19 cellular contexts compared by ENCODE assay signal in genomic region chr3:66425566-66425965, GRCh38.
DNase-seq lines count a peak whose midpoint lies in the region; TF ChIP-seq lines count a peak whose summit lies in the region.
"Had no signal": no experiment of that assay in that cellular context is flagged by ENCODE, and none has a peak within 500 bp of the region (broad histone marks: within the 10 kb centered on the region; RNA-seq: fewer than 3 reads in every experiment).

No MANE protein-coding gene starts in this region.

- H3K9me3 ChIP-seq in neural progenitor cell (ENCODE audit: low read depth) (peaks cover 4% of the 10 kb centered on the region), tibial artery (no peaks in the 10 kb centered on the region)

- no peaks in the 10 kb centered on the region for H3K9me3 Mint-ChIP-seq in activated naive CD4-positive, alpha-beta T cell treated with anti-CD3 and anti-CD28 coated beads, Interleukin-2, amount 50 U/mL, for 24 hours
- H3K9me3 Mint-ChIP-seq in neural progenitor cell = peaks cover 42% of the 10 kb centered on the region

- no peak overlapping the region for H2AFZ ChIP-seq in neural progenitor cell (replicated peaks)

- H3K36me3 ChIP-seq in neural progenitor cell = peaks cover 8% of the 10 kb centered on the region
- H3K36me3 ChIP-seq in tibial artery = no peaks in the 10 kb centered on the region

- no peak overlapping the region for H3K4me2 ChIP-seq in neural progenitor cell
- H3K4me2 ChIP-seq: BLaER1 treated with 17β-estradiol and CSF1 and Interleukin-3, amounts not matched to agents 10 nM and 100 nM had no signal

- TF ChIP-seq CTCF in dorsolateral prefrontal cortex (IDR thresholded peaks at IDR 0.05 in 54 of 56, conservative IDR thresholded peaks at IDR 0.05 in 2 of 56; ENCODE audit: low read depth in 1 of 56, partially characterized antibody in 56 of 56) (no peak), neural progenitor cell (IDR thresholded peaks at IDR 0.05) (no peak), tibial artery (IDR thresholded peaks at IDR 0.05) (no peak)

- H3K9ac ChIP-seq in neural progenitor cell = no peak overlapping the region
- H3K9ac ChIP-seq: BLaER1 treated with 17β-estradiol and CSF1 and Interleukin-3, amounts not matched to agents 10 nM and 100 nM had no signal

- H3K36me3 Mint-ChIP-seq in activated naive CD4-positive, alpha-beta T cell treated with anti-CD3 and anti-CD28 coated beads, Interleukin-2, amount 50 U/mL, for 24 hours = peaks cover 30% of the 10 kb centered on the region
- H3K36me3 Mint-ChIP-seq in neural progenitor cell = peaks cover 66% of the 10 kb centered on the region

- H3K4me1 Mint-ChIP-seq in activated naive CD4-positive, alpha-beta T cell treated with anti-CD3 and anti-CD28 coated beads, Interleukin-2, amount 50 U/mL, for 24 hours = peaks cover 42% of the 10 kb centered on the region
- peaks cover 31% of the 10 kb centered on the region for H3K4me1 Mint-ChIP-seq in neural progenitor cell

- DNase-seq in activated naive CD4-positive, alpha-beta T cell (lab: John Stamatoyannopoulos, UW) = no peak
- DNase-seq in dorsolateral prefrontal cortex (no peak), neural progenitor cell (ENCODE audit: low spot score) (no peak), tibial artery (no peak), HuH-7 (ENCODE audit: low spot score) (no peak), GOT3 (lab: John Stamatoyannopoulos, UW) (no peak), LoVo (ENCODE audit: low spot score) (no peak)
- DNase-seq: activated CD8-positive, alpha-beta T cell treated with anti-CD3 and anti-CD28 coated beads, Interleukin-2, amount 10 ng/mL, durations not matched to agents 7 days and 5 days; activated T-cell treated with anti-CD3 and anti-CD28 coated beads, Interleukin-2, amount 50 U/mL, for 72 hours; effector memory CD8-positive, alpha-beta T cell; GF-D8; NCI-H1105 treated with DMSO at 0.1 percent for 48 hours; NCI-H526 treated with DMSO at 0.1 percent for 48 hours; occipital lobe; OCI-M1; T-helper 2 cell had no signal

- H3F3A ChIP-seq in neural progenitor cell (ENCODE audit: low read depth) = peaks cover 12% of the 10 kb centered on the region

- H3K27ac Mint-ChIP-seq in activated naive CD4-positive, alpha-beta T cell treated with anti-CD3 and anti-CD28 coated beads, Interleukin-2, amount 50 U/mL, for 24 hours = peak overlapping the region; percentile 57
- H3K27ac Mint-ChIP-seq in neural progenitor cell = no peak overlapping the region
- H3K27ac Mint-ChIP-seq: activated CD8-positive, alpha-beta T cell treated with anti-CD3 and anti-CD28 coated beads, Interleukin-2, amount 10 ng/mL, durations not matched to agents 7 days and 5 days; activated T-cell treated with anti-CD3 and anti-CD28 coated beads, Interleukin-2, amount 50 U/mL, for 72 hours; effector memory CD8-positive, alpha-beta T cell; WTC11 had no signal

- peaks cover 54% of the 10 kb centered on the region for H4K20me1 ChIP-seq in neural progenitor cell (ENCODE audit: low read depth)

- intact Hi-C loops in dorsolateral prefrontal cortex (cut with DNase I) (no loop called here), tibial artery (cut with DNase I; ENCODE audit: low total_unique reads) (no loop called here)

- peak overlapping the region in 53 of 59 donors; percentile 3 to 86 (median 56) for H3K27ac ChIP-seq in dorsolateral prefrontal cortex
- peak overlapping the region; percentile 27 for H3K27ac ChIP-seq in neural progenitor cell
- peak overlapping the region; percentile 16 to 23 for H3K27ac ChIP-seq in tibial artery
- H3K27ac ChIP-seq: BLaER1 treated with 17β-estradiol and CSF1 and Interleukin-3, amounts not matched to agents 10 nM and 100 nM had no signal

- peaks cover 100% of the 10 kb centered on the region for H3K79me2 ChIP-seq in neural progenitor cell (ENCODE audit: low read depth)

- H3K4me3 Mint-ChIP-seq in activated naive CD4-positive, alpha-beta T cell treated with anti-CD3 and anti-CD28 coated beads, Interleukin-2, amount 50 U/mL, for 24 hours = no peak overlapping the region
- H3K4me3 Mint-ChIP-seq in neural progenitor cell = no peak overlapping the region
- H3K4me3 Mint-ChIP-seq: activated CD8-positive, alpha-beta T cell treated with anti-CD3 and anti-CD28 coated beads, Interleukin-2, amount 10 ng/mL, durations not matched to agents 7 days and 5 days; activated T-cell treated with anti-CD3 and anti-CD28 coated beads, Interleukin-2, amount 50 U/mL, for 72 hours; effector memory CD8-positive, alpha-beta T cell; WTC11 had no signal

- H3K4me3 ChIP-seq in dorsolateral prefrontal cortex = no peak overlapping the region
- no peak overlapping the region for H3K4me3 ChIP-seq in neural progenitor cell
- H3K4me3 ChIP-seq in tibial artery = no peak overlapping the region
- H3K4me3 ChIP-seq: BLaER1 treated with 17β-estradiol and CSF1 and Interleukin-3, amounts not matched to agents 10 nM and 100 nM had no signal

- H3K27me3 ChIP-seq in dorsolateral prefrontal cortex (no peaks in the 10 kb centered on the region), neural progenitor cell (no peaks in the 10 kb centered on the region), tibial artery (no peaks in the 10 kb centered on the region)
- H3K27me3 ChIP-seq: BLaER1 treated with 17β-estradiol and CSF1 and Interleukin-3, amounts not matched to agents 10 nM and 100 nM had no signal

- peaks cover 7% of the 10 kb centered on the region for H3K4me1 ChIP-seq in neural progenitor cell
- H3K4me1 ChIP-seq in tibial artery = peaks cover 0 to 61% (median 50%) of the 10 kb centered on the region in 4 donors

- no peaks in the 10 kb centered on the region for H3K27me3 Mint-ChIP-seq in activated naive CD4-positive, alpha-beta T cell treated with anti-CD3 and anti-CD28 coated beads, Interleukin-2, amount 50 U/mL, for 24 hours
- H3K27me3 Mint-ChIP-seq in neural progenitor cell (ENCODE audit: insufficient read depth, low read depth) = no peaks in the 10 kb centered on the region
- H3K27me3 Mint-ChIP-seq: effector memory CD8-positive, alpha-beta T cell had no signal
